In genomic region chr3:197458179-197458707, GRCh38 we compare ENCODE assay signal across 1 cellular context.
TF ChIP-seq lines count a peak whose summit lies in the region.

No MANE protein-coding gene starts in this region.

TF ChIP-seq in HepG2, 621 proteins besides CTCF, POLR2A, EP300 and RAD21 (continued from another document and continues in another):
- TF ChIP-seq ZSCAN5A (CRISPR knock-in tag; IDR thresholded peaks at IDR 0.05; ENCODE audit: borderline replicate concordance), result 0 out of 2 replicates have a peak, but pooled peaks have one; percentile 1
- no peak for TF ChIP-seq KDM5A (IDR thresholded peaks at IDR 0.05; ENCODE audit: borderline replicate concordance, low read length)
- TF ChIP-seq, protein P1, sequence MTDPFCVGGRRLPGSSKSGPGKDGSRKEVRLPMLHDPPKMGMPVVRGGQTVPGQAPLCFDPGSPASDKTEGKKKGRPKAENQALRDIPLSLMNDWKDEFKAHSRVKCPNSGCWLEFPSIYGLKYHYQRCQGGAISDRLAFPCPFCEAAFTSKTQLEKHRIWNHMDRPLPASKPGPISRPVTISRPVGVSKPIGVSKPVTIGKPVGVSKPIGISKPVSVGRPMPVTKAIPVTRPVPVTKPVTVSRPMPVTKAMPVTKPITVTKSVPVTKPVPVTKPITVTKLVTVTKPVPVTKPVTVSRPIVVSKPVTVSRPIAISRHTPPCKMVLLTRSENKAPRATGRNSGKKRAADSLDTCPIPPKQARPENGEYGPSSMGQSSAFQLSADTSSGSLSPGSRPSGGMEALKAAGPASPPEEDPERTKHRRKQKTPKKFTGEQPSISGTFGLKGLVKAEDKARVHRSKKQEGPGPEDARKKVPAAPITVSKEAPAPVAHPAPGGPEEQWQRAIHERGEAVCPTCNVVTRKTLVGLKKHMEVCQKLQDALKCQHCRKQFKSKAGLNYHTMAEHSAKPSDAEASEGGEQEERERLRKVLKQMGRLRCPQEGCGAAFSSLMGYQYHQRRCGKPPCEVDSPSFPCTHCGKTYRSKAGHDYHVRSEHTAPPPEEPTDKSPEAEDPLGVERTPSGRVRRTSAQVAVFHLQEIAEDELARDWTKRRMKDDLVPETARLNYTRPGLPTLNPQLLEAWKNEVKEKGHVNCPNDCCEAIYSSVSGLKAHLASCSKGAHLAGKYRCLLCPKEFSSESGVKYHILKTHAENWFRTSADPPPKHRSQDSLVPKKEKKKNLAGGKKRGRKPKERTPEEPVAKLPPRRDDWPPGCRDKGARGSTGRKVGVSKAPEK (CRISPR knock-in tag; IDR thresholded peaks at IDR 0.05; ENCODE audit: borderline replicate concordance), result no peak
- no peak for TF ChIP-seq GTF2F1 (IDR thresholded peaks at IDR 0.05; ENCODE audit: low read length)
- no peak for TF ChIP-seq KLF16 (CRISPR knock-in tag; IDR thresholded peaks at IDR 0.05)
- TF ChIP-seq ZBTB3 (CRISPR knock-in tag; IDR thresholded peaks at IDR 0.05; ENCODE audit: borderline replicate concordance, low read depth), result no peak
- TF ChIP-seq NFKB2 (CRISPR knock-in tag; IDR thresholded peaks at IDR 0.05; ENCODE audit: borderline replicate concordance), result peak; percentile 40; the same call in 1 of the 2 replicates
- TF ChIP-seq ZBTB1 (CRISPR knock-in tag; IDR thresholded peaks at IDR 0.05; ENCODE audit: borderline replicate concordance), result no peak
- peak; percentile 67; the same call in 1 of the 2 replicates for TF ChIP-seq ZNF839 (CRISPR knock-in tag; IDR thresholded peaks at IDR 0.05; ENCODE audit: borderline replicate concordance)
- TF ChIP-seq NR3C1 (CRISPR knock-in tag; IDR thresholded peaks at IDR 0.05), result no peak
- TF ChIP-seq REPIN1 (CRISPR knock-in tag; IDR thresholded peaks at IDR 0.05; ENCODE audit: borderline replicate concordance, low read depth), result 0 out of 2 replicates have a peak, but pooled peaks have one; percentile 40
- no peak for TF ChIP-seq ATF7-NPFF (CRISPR knock-in tag; IDR thresholded peaks at IDR 0.05; ENCODE audit: low read depth)
- no peak for TF ChIP-seq TMF1 (CRISPR knock-in tag; IDR thresholded peaks at IDR 0.05; ENCODE audit: low read depth)
- TF ChIP-seq RAD51 (IDR thresholded peaks at IDR 0.05; ENCODE audit: borderline replicate concordance), result no peak
- no peak for TF ChIP-seq KDM5B (CRISPR knock-in tag; IDR thresholded peaks at IDR 0.05; ENCODE audit: borderline replicate concordance)
- no peak for TF ChIP-seq FOXK1 (CRISPR knock-in tag; IDR thresholded peaks at IDR 0.05; ENCODE audit: borderline replicate concordance, low read depth)
- TF ChIP-seq MYC (CRISPR knock-in tag; IDR thresholded peaks at IDR 0.05; ENCODE audit: borderline replicate concordance), result peak; percentile 78
- no peak for TF ChIP-seq TEAD2 (CRISPR knock-in tag; IDR thresholded peaks at IDR 0.05)
- TF ChIP-seq ISL2 (CRISPR knock-in tag; IDR thresholded peaks at IDR 0.05), result no peak
- TF ChIP-seq KLF15 (CRISPR knock-in tag; IDR thresholded peaks at IDR 0.05; ENCODE audit: borderline replicate concordance), result no peak
- TF ChIP-seq, protein P2, sequence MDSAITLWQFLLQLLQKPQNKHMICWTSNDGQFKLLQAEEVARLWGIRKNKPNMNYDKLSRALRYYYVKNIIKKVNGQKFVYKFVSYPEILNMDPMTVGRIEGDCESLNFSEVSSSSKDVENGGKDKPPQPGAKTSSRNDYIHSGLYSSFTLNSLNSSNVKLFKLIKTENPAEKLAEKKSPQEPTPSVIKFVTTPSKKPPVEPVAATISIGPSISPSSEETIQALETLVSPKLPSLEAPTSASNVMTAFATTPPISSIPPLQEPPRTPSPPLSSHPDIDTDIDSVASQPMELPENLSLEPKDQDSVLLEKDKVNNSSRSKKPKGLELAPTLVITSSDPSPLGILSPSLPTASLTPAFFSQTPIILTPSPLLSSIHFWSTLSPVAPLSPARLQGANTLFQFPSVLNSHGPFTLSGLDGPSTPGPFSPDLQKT (CRISPR knock-in tag; IDR thresholded peaks at IDR 0.05; ENCODE audit: borderline replicate concordance), result no peak
- no peak for TF ChIP-seq ZNF33A (CRISPR knock-in tag; IDR thresholded peaks at IDR 0.05; ENCODE audit: borderline replicate concordance)
- TF ChIP-seq LRRFIP1 (CRISPR knock-in tag; conservative IDR thresholded peaks at IDR 0.05), result no peak
- peak; percentile 46; the same call in 1 of the 2 replicates for TF ChIP-seq KDM3A (CRISPR knock-in tag; IDR thresholded peaks at IDR 0.05; ENCODE audit: low read depth)
- no peak for TF ChIP-seq ZNF343 (CRISPR knock-in tag; IDR thresholded peaks at IDR 0.05)
- TF ChIP-seq, protein P3, sequence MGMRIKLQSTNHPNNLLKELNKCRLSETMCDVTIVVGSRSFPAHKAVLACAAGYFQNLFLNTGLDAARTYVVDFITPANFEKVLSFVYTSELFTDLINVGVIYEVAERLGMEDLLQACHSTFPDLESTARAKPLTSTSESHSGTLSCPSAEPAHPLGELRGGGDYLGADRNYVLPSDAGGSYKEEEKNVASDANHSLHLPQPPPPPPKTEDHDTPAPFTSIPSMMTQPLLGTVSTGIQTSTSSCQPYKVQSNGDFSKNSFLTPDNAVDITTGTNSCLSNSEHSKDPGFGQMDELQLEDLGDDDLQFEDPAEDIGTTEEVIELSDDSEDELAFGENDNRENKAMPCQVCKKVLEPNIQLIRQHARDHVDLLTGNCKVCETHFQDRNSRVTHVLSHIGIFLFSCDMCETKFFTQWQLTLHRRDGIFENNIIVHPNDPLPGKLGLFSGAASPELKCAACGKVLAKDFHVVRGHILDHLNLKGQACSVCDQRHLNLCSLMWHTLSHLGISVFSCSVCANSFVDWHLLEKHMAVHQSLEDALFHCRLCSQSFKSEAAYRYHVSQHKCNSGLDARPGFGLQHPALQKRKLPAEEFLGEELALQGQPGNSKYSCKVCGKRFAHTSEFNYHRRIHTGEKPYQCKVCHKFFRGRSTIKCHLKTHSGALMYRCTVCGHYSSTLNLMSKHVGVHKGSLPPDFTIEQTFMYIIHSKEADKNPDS (CRISPR knock-in tag; IDR thresholded peaks at IDR 0.05), result no peak
- TF ChIP-seq ZNF850 (CRISPR knock-in tag; conservative IDR thresholded peaks at IDR 0.05), result no peak
- TF ChIP-seq, protein P4, sequence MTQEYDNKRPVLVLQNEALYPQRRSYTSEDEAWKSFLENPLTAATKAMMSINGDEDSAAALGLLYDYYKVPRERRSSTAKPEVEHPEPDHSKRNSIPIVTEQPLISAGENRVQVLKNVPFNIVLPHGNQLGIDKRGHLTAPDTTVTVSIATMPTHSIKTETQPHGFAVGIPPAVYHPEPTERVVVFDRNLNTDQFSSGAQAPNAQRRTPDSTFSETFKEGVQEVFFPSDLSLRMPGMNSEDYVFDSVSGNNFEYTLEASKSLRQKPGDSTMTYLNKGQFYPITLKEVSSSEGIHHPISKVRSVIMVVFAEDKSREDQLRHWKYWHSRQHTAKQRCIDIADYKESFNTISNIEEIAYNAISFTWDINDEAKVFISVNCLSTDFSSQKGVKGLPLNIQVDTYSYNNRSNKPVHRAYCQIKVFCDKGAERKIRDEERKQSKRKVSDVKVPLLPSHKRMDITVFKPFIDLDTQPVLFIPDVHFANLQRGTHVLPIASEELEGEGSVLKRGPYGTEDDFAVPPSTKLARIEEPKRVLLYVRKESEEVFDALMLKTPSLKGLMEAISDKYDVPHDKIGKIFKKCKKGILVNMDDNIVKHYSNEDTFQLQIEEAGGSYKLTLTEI (CRISPR knock-in tag; conservative IDR thresholded peaks at IDR 0.05), result no peak
- TF ChIP-seq ZC3H4 (CRISPR knock-in tag; IDR thresholded peaks at IDR 0.05; ENCODE audit: borderline replicate concordance), result no peak
- no peak for TF ChIP-seq ARHGAP35 (CRISPR knock-in tag; IDR thresholded peaks at IDR 0.05; ENCODE audit: borderline replicate concordance)
- TF ChIP-seq ZNF607 (CRISPR knock-in tag; IDR thresholded peaks at IDR 0.05; ENCODE audit: borderline replicate concordance), result no peak
- TF ChIP-seq ISX (CRISPR knock-in tag; conservative IDR thresholded peaks at IDR 0.05), result no peak
- TF ChIP-seq, protein P5, sequence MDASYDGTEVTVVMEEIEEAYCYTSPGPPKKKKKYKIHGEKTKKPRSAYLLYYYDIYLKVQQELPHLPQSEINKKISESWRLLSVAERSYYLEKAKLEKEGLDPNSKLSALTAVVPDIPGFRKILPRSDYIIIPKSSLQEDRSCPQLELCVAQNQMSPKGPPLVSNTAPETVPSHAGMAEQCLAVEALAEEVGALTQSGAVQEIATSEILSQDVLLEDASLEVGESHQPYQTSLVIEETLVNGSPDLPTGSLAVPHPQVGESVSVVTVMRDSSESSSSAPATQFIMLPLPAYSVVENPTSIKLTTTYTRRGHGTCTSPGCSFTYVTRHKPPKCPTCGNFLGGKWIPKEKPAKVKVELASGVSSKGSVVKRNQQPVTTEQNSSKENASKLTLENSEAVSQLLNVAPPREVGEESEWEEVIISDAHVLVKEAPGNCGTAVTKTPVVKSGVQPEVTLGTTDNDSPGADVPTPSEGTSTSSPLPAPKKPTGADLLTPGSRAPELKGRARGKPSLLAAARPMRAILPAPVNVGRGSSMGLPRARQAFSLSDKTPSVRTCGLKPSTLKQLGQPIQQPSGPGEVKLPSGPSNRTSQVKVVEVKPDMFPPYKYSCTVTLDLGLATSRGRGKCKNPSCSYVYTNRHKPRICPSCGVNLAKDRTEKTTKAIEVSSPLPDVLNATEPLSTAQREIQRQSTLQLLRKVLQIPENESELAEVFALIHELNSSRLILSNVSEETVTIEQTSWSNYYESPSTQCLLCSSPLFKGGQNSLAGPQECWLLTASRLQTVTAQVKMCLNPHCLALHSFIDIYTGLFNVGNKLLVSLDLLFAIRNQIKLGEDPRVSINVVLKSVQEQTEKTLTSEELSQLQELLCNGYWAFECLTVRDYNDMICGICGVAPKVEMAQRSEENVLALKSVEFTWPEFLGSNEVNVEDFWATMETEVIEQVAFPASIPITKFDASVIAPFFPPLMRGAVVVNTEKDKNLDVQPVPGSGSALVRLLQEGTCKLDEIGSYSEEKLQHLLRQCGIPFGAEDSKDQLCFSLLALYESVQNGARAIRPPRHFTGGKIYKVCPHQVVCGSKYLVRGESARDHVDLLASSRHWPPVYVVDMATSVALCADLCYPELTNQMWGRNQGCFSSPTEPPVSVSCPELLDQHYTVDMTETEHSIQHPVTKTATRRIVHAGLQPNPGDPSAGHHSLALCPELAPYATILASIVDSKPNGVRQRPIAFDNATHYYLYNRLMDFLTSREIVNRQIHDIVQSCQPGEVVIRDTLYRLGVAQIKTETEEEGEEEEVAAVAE (CRISPR knock-in tag; IDR thresholded peaks at IDR 0.05; ENCODE audit: borderline replicate concordance), result no peak
- TF ChIP-seq SIN3B (IDR thresholded peaks at IDR 0.05; ENCODE audit: low read length), result no peak
- TF ChIP-seq STAT5B (CRISPR knock-in tag; IDR thresholded peaks at IDR 0.05), result no peak
- no peak for TF ChIP-seq RNF219 (CRISPR knock-in tag; IDR thresholded peaks at IDR 0.05)
